Comparison of ENCODE assay signal across 8 cellular contexts in genomic region chr2:217222511-217222910, GRCh38.
A peak's percentile ranks its signal among the peaks of the same experiment; 100 is the strongest.
DNase-seq lines count a peak whose midpoint lies in the region; ATAC-seq and TF ChIP-seq lines count a peak whose summit lies in the region.

No MANE protein-coding gene starts in this region.

- H3K4me3 Mint-ChIP-seq in activated CD4-positive, alpha-beta T cell treated with anti-CD3 and anti-CD28 coated beads, Interleukin-2, amount 10 ng/mL, durations not matched to agents 7 days and 5 days: no peak overlapping the region

- no peaks in the 10 kb centered on the region for H3K36me3 ChIP-seq in neutrophil

- DNase-seq in activated CD4-positive, alpha-beta T cell treated with anti-CD3 and anti-CD28 coated beads, Interleukin-2, amount 10 ng/mL, durations not matched to agents 7 days and 5 days: peak; percentile 21
- DNase-seq in activated CD4-positive, alpha-beta T cell treated with anti-CD3 and anti-CD28 coated beads for 1 hour: no peak
- peak; percentile 94 for DNase-seq in OCI-M1 (lab: John Stamatoyannopoulos, UW)
- DNase-seq in hippocampal formation (lab: John Stamatoyannopoulos, UW): no peak
- no peak for DNase-seq in dedifferentiated amniotic fluid mesenchymal stem cell (ENCODE audit: extremely low spot score)
- DNase-seq in NCI-H2196 treated with DMSO at 0.1 percent for 48 hours (lab: John Stamatoyannopoulos, UW; ENCODE audit: unreplicated experiment): no peak

- peak overlapping the region; percentile 73 for H3K27ac ChIP-seq in neutrophil

- peaks cover 27% of the 10 kb centered on the region for H3K4me1 Mint-ChIP-seq in activated CD4-positive, alpha-beta T cell treated with anti-CD3 and anti-CD28 coated beads, Interleukin-2, amount 10 ng/mL, durations not matched to agents 7 days and 5 days

- peak; percentile 36 for ATAC-seq in HG02938 (IDR thresholded peaks at IDR 0.05; ENCODE audit: unreplicated experiment)

- CTCF ChIA-PET in activated CD4-positive, alpha-beta T cell treated with anti-CD3 and anti-CD28 coated beads, Interleukin-2, amount 10 ng/mL, durations not matched to agents 7 days and 5 days (lab: Charles Lee): interaction anchor here (0.6 to 1.9 kb wide), 2 partner anchors 13 to 73 kb away, joined by 4 to 7 read pairs; no protein-coding TSS in a partner anchor

- H3K27ac Mint-ChIP-seq in activated CD4-positive, alpha-beta T cell treated with anti-CD3 and anti-CD28 coated beads, Interleukin-2, amount 10 ng/mL, durations not matched to agents 7 days and 5 days: peak overlapping the region; percentile 70

- H3K4me3 ChIP-seq in neutrophil (ENCODE audit: low read depth in 1 of 2, low read length in 1 of 2): peak overlapping the region in 1 of 2 experiments; percentile 17

- POLR2A ChIA-PET in activated CD4-positive, alpha-beta T cell treated with anti-CD3 and anti-CD28 coated beads, Interleukin-2, amount 10 ng/mL, durations not matched to agents 7 days and 5 days (lab: Charles Lee): no interaction called here

- peaks cover 4% of the 10 kb centered on the region for H3K36me3 Mint-ChIP-seq in activated CD4-positive, alpha-beta T cell treated with anti-CD3 and anti-CD28 coated beads, Interleukin-2, amount 10 ng/mL, durations not matched to agents 7 days and 5 days (ENCODE audit: low read depth)

- peaks cover 2% of the 10 kb centered on the region for H3K9me3 Mint-ChIP-seq in activated CD4-positive, alpha-beta T cell treated with anti-CD3 and anti-CD28 coated beads, Interleukin-2, amount 10 ng/mL, durations not matched to agents 7 days and 5 days

- H3K4me1 ChIP-seq in neutrophil (ENCODE audit: control insufficient read depth in 1 of 2, insufficient read depth in 1 of 2, low read depth in 1 of 2, low read length in 1 of 2): peaks cover 19 to 22% of the 10 kb centered on the region in 2 experiments

- no peaks in the 10 kb centered on the region for H3K9me3 ChIP-seq in neutrophil

- no peaks in the 10 kb centered on the region for H3K27me3 Mint-ChIP-seq in activated CD4-positive, alpha-beta T cell treated with anti-CD3 and anti-CD28 coated beads, Interleukin-2, amount 10 ng/mL, durations not matched to agents 7 days and 5 days

- peaks cover 39% of the 10 kb centered on the region for H3K27me3 ChIP-seq in neutrophil

- TF ChIP-seq CTCF in neutrophil (IDR thresholded peaks at IDR 0.05): no peak

Comparison
In these comparisons a context has a peak if more than half of its experiments do, and no peak if none do; other contexts are left out.
1. DNase-seq: peak in activated CD4-positive, alpha-beta T cell treated with anti-CD3 and anti-CD28 coated beads, Interleukin-2, amount 10 ng/mL, durations not matched to agents 7 days and 5 days (single experiment) and OCI-M1 (single experiment); none in activated CD4-positive, alpha-beta T cell treated with anti-CD3 and anti-CD28 coated beads for 1 hour (single experiment), hippocampal formation (0 of 2), dedifferentiated amniotic fluid mesenchymal stem cell (single experiment) and NCI-H2196 treated with DMSO at 0.1 percent for 48 hours (single experiment).